9 cellular contexts compared by ENCODE assay signal in genomic region chr19:10876459-10877240, GRCh38. TPM values are rescaled to one million over a fixed set of nuclear protein-coding genes. Genes with fewer than 3 reads are reported as not detected.
DNase-seq lines count a peak whose midpoint lies in the region; ATAC-seq and TF ChIP-seq lines count a peak whose summit lies in the region.
"Had no signal": no experiment of that assay in that cellular context is flagged by ENCODE, and none has a peak within 500 bp of the region (broad histone marks: within the 10 kb centered on the region; RNA-seq: fewer than 3 reads in every experiment).

No MANE protein-coding gene starts in this region.

- H3K27me3 Mint-ChIP-seq in naive thymus-derived CD4-positive, alpha-beta T cell: no peaks in the 10 kb centered on the region

- peaks cover 0 to 5% (median 0%) of the 10 kb centered on the region in 5 donors for H3K36me3 Mint-ChIP-seq in naive thymus-derived CD4-positive, alpha-beta T cell

- H3K4me1 Mint-ChIP-seq in naive thymus-derived CD4-positive, alpha-beta T cell: peaks cover 21 to 44% (median 32%) of the 10 kb centered on the region in 7 donors

- TF ChIP-seq CTCF in GM13977 (IDR thresholded peaks at IDR 0.05; ENCODE audit: extremely low read depth, insufficient read depth, missing control alignments): no peak
- no peak for TF ChIP-seq CTCF in RWPE1 (conservative IDR thresholded peaks at IDR 0.05; ENCODE audit: low read depth)

- no peaks in the 10 kb centered on the region for H3K36me3 ChIP-seq in naive thymus-derived CD4-positive, alpha-beta T cell (ENCODE audit: control insufficient read depth in 2 of 3, insufficient read depth in 3 of 3, low read length in 3 of 3)

- ATAC-seq in GM21786 (IDR thresholded peaks at IDR 0.05; ENCODE audit: unreplicated experiment): peak; percentile 70
- ATAC-seq in naive thymus-derived CD4-positive, alpha-beta T cell: peak; percentile 43

- H3K9me3 Mint-ChIP-seq in naive thymus-derived CD4-positive, alpha-beta T cell: peaks cover 0 to 2% (median 0%) of the 10 kb centered on the region in 11 donors
- H3K9me3 Mint-ChIP-seq: nephron had no signal

- H3K4me3 ChIP-seq in naive thymus-derived CD4-positive, alpha-beta T cell (ENCODE audit: low read length): no peak overlapping the region

- POLR2A ChIA-PET in RWPE1 (lab: Yijun Ruan, JAX; ENCODE audit: low non-redundant PET): no interaction called here
- POLR2A ChIA-PET in naive thymus-derived CD4-positive, alpha-beta T cell (lab: Charles Lee): no interaction called here

- intact Hi-C loops in naive thymus-derived CD4-positive, alpha-beta T cell (cut with micrococcal nuclease): loop anchor here in 1 of 2 donors (10.0 kb wide), 1 partner anchor 508 kb away; the partner anchor contains the start of gene EPOR
- intact Hi-C loops in posterior vena cava (cut with DNase I): no loop called here

- no peaks in the 10 kb centered on the region for H3K9me3 ChIP-seq in naive thymus-derived CD4-positive, alpha-beta T cell (ENCODE audit: control insufficient read depth in 2 of 3, low read length in 3 of 3)

- no peaks in the 10 kb centered on the region for H3K27me3 ChIP-seq in naive thymus-derived CD4-positive, alpha-beta T cell (ENCODE audit: control insufficient read depth in 2 of 2, insufficient read depth in 2 of 2, low read length in 2 of 2)

- peak overlapping the region; percentile 67 for H3K27ac ChIP-seq in RWPE1
- no peak overlapping the region for H3K27ac ChIP-seq in naive thymus-derived CD4-positive, alpha-beta T cell (ENCODE audit: low read depth, low read length)

- peak overlapping the region in 3 of 9 donors; percentile 30 to 54 (median 45) for H3K27ac Mint-ChIP-seq in naive thymus-derived CD4-positive, alpha-beta T cell

- DNase-seq in GM13977 (ENCODE audit: low spot score): peak; percentile 77
- DNase-seq in RWPE1 (ENCODE audit: low spot score): no peak
- DNase-seq in naive thymus-derived CD4-positive, alpha-beta T cell: no peak
- no peak for DNase-seq in cortex of kidney (lab: John Stamatoyannopoulos, UW)
- no peak for DNase-seq in posterior vena cava (ENCODE audit: low spot score)
- DNase-seq in NCI-H2029 treated with DMSO at 0.1 percent for 48 hours (lab: John Stamatoyannopoulos, UW): no peak
- no peak for DNase-seq in NK-92 treated with Interleukin-12 subunit alpha and Interleukin-12 subunit beta, amount 100 ng/mL, for 24 hours (lab: John Stamatoyannopoulos, UW)

- no peak overlapping the region for H3K4me3 Mint-ChIP-seq in naive thymus-derived CD4-positive, alpha-beta T cell
- H3K4me3 Mint-ChIP-seq: nephron had no signal

- CTCF ChIA-PET in RWPE1 (lab: Yijun Ruan, JAX): interaction anchor here (0.6 kb wide), 1 partner anchor 14 kb away, joined by 6 read pairs; no protein-coding TSS in a partner anchor
- CTCF ChIA-PET in naive thymus-derived CD4-positive, alpha-beta T cell (lab: Charles Lee): no interaction called here

- peaks cover 10 to 13% of the 10 kb centered on the region in 2 donors for H3K4me1 ChIP-seq in naive thymus-derived CD4-positive, alpha-beta T cell (ENCODE audit: control insufficient read depth in 2 of 2, insufficient read depth in 2 of 2, low read length in 2 of 2)

- in situ Hi-C loops in GM13977 (cut with MboI; ENCODE audit: low pct_unique_long_range_greater_than_20kb, low sequenced_read_pairs, unreplicated experiment): no loop called here

RNA-seq across cellular contexts. Expression of gene CARM1, which starts 5.3 kb away (rescaled TPM):
- 10 to 100 TPM; 21.3 to 43.1 (median 27.2) TPM for total RNA-seq in naive thymus-derived CD4-positive, alpha-beta T cell
- under 1 TPM; 0.69 to 0.94 TPM for polyA plus RNA-seq in naive thymus-derived CD4-positive, alpha-beta T cell
- total RNA-seq in posterior vena cava: 10 to 100 TPM; 35.1 to 42.1 TPM

RNA-seq across cellular contexts. Expression of gene C19orf38, which starts 28.4 kb away (rescaled TPM):
- total RNA-seq in naive thymus-derived CD4-positive, alpha-beta T cell: 10 to 100 TPM in 1 of 5 experiments, 1 to 10 TPM in 4; 2.5 to 50.5 (median 3.5) TPM
- 1 to 10 TPM; 1.4 to 2.8 TPM for polyA plus RNA-seq in naive thymus-derived CD4-positive, alpha-beta T cell
- total RNA-seq in posterior vena cava: 1 to 10 TPM; 2.0 to 2.3 TPM

RNA-seq across cellular contexts. Expression of gene TMED1, which starts 40.6 kb away (rescaled TPM):
- total RNA-seq in naive thymus-derived CD4-positive, alpha-beta T cell: 10 to 100 TPM in 2 of 5 experiments, 1 to 10 TPM in 3; 7.6 to 12.8 (median 9.9) TPM
- 10 to 100 TPM; 19.0 to 21.7 TPM for polyA plus RNA-seq in naive thymus-derived CD4-positive, alpha-beta T cell
- total RNA-seq in posterior vena cava: 10 to 100 TPM; 15.4 to 17.9 TPM

RNA-seq across cellular contexts. Expression of gene YIPF2, which starts 51.8 kb away (rescaled TPM):
- 10 to 100 TPM; 20.5 to 27.9 (median 26.2) TPM for total RNA-seq in naive thymus-derived CD4-positive, alpha-beta T cell
- 10 to 100 TPM; 11.7 to 12.9 TPM for polyA plus RNA-seq in naive thymus-derived CD4-positive, alpha-beta T cell
- 10 to 100 TPM; 36.0 to 40.0 TPM for total RNA-seq in posterior vena cava

RNA-seq across cellular contexts. Expression of gene TIMM29, which starts 52.0 kb away (rescaled TPM):
- 10 to 100 TPM; 15.8 to 33.4 (median 24.7) TPM for total RNA-seq in naive thymus-derived CD4-positive, alpha-beta T cell
- polyA plus RNA-seq in naive thymus-derived CD4-positive, alpha-beta T cell: 10 to 100 TPM; 27.1 to 47.5 TPM
- 10 to 100 TPM in 1 of 2 donors, 1 to 10 TPM in 1; 9.4 to 11.6 TPM for total RNA-seq in posterior vena cava
